ENCODE assay signal across 1 cellular context in genomic region chr7:1531979-1532455, GRCh38.
TF ChIP-seq lines count a peak whose summit lies in the region.

No MANE protein-coding gene starts in this region.

TF ChIP-seq in HepG2, 621 proteins besides CTCF, POLR2A, EP300 and RAD21:
- TF ChIP-seq NCOA1 (CRISPR knock-in tag; IDR thresholded peaks at IDR 0.05) (no peak), SYNCRIP (IDR thresholded peaks at IDR 0.05; ENCODE audit: insufficient read depth, low read depth, low read length) (no peak), NBN (conservative IDR thresholded peaks at IDR 0.05) (no peak), IKZF5 (CRISPR knock-in tag; IDR thresholded peaks at IDR 0.05) (no peak), RBFOX2 (IDR thresholded peaks at IDR 0.05; ENCODE audit: low read depth, low read length) (0 out of 2 replicates have a peak, but pooled peaks have one; percentile 5), IRF1 (CRISPR knock-in tag; IDR thresholded peaks at IDR 0.05; ENCODE audit: low read depth) (no peak), IKZF1 (IDR thresholded peaks at IDR 0.05) (no peak), ARNTL (CRISPR knock-in tag; IDR thresholded peaks at IDR 0.05) (no peak), SATB2 (CRISPR knock-in tag; IDR thresholded peaks at IDR 0.05) (no peak), ZBTB3 (CRISPR knock-in tag; IDR thresholded peaks at IDR 0.05; ENCODE audit: borderline replicate concordance, low read depth) (0 out of 2 replicates have a peak, but pooled peaks have one; percentile 7), HOXA3 (CRISPR knock-in tag; IDR thresholded peaks at IDR 0.05) (no peak), MEIS2 (CRISPR knock-in tag; IDR thresholded peaks at IDR 0.05) (no peak), TCF12 (IDR thresholded peaks at IDR 0.05) (no peak), TCF12 (CRISPR knock-in tag; IDR thresholded peaks at IDR 0.05) (0 out of 2 replicates have a peak, but pooled peaks have one; percentile 8), ZNF768 (CRISPR knock-in tag; IDR thresholded peaks at IDR 0.05) (no peak), STAT5B (CRISPR knock-in tag; IDR thresholded peaks at IDR 0.05) (no peak), ZNF558 (CRISPR knock-in tag; IDR thresholded peaks at IDR 0.05; ENCODE audit: borderline replicate concordance) (no peak), JUND (CRISPR knock-in tag; IDR thresholded peaks at IDR 0.05) (no peak), PRPF4 (IDR thresholded peaks at IDR 0.05; ENCODE audit: low read depth, low read length, poor library complexity, severe bottlenecking) (no peak), MAFF (IDR thresholded peaks at IDR 0.05; ENCODE audit: low read depth, low read length) (no peak), ZKSCAN5 (CRISPR knock-in tag; IDR thresholded peaks at IDR 0.05) (no peak), ZNF17 (CRISPR knock-in tag; IDR thresholded peaks at IDR 0.05) (no peak), ZNF10 (CRISPR knock-in tag; IDR thresholded peaks at IDR 0.05; ENCODE audit: borderline replicate concordance, low read depth) (no peak), SMAD9 (CRISPR knock-in tag; IDR thresholded peaks at IDR 0.05) (no peak), TFDP2 (CRISPR knock-in tag; IDR thresholded peaks at IDR 0.05) (no peak), SOX6 (IDR thresholded peaks at IDR 0.05) (no peak), SOX6 (CRISPR knock-in tag; IDR thresholded peaks at IDR 0.05) (no peak), ATM (IDR thresholded peaks at IDR 0.05; ENCODE audit: borderline replicate concordance) (no peak), NR2F6 (IDR thresholded peaks at IDR 0.05) (no peak), NR2F6 (CRISPR knock-in tag; IDR thresholded peaks at IDR 0.05) (no peak), ZFY (CRISPR knock-in tag; IDR thresholded peaks at IDR 0.05) (no peak), ZNF816 (CRISPR knock-in tag; IDR thresholded peaks at IDR 0.05; ENCODE audit: borderline replicate concordance) (0 out of 2 replicates have a peak, but pooled peaks have one; percentile 31)
TF ChIP-seq in HepG2: peak in this region for 4.
